Comparison of ENCODE assay signal across 35 cellular contexts in genomic region chr7:132730126-132730525, GRCh38.
"Had no signal": no experiment of that assay in that cellular context is flagged by ENCODE, and none has a peak within 500 bp of the region (broad histone marks: within the 10 kb centered on the region; RNA-seq: fewer than 3 reads in every experiment).

No MANE protein-coding gene starts in this region.

- H3K27me3 ChIP-seq: MG63 had no signal

- H3K27ac ChIP-seq: KMS-11 had no signal

- H3K9me3 ChIP-seq: MG63 had no signal

- H3K4me3 ChIP-seq: MG63 had no signal

- H3K4me2 ChIP-seq: KMS-11 had no signal

- H3K36me3 ChIP-seq: MG63 had no signal

- DNase-seq: Karpas-422, Kasumi-1, KG1, MG63, MM.1S, MV-4-11, NCI-H1048, NCI-H1092, NCI-H1092 treated with DMSO at 0.1 percent for 48 hours, NCI-H1105, NCI-H1105 treated with DMSO at 0.1 percent for 48 hours, NCI-H1417, NCI-H1417 treated with DMSO at 0.1 percent for 48 hours, NCI-H1436, NCI-H1436 treated with DMSO at 0.1 percent for 48 hours, NCI-H146, NCI-H1694, NCI-H1694 treated with DMSO at 0.1 percent for 48 hours, NCI-H187, NCI-H187 treated with DMSO at 0.1 percent for 48 hours, NCI-H1930, NCI-H2029, NCI-H2029 treated with DMSO at 0.1 percent for 48 hours, NCI-H2081, NCI-H2081 treated with DMSO at 0.1 percent for 48 hours, NCI-H2107, NCI-H2171, NCI-H2171 treated with DMSO at 0.1 percent for 48 hours, NCI-H2227 treated with DMSO at 0.1 percent for 48 hours, NCI-H226, NCI-H345, NCI-H446, NCI-H446 treated with DMSO at 0.1 percent for 48 hours, NCI-H510A had no signal
